ENCODE assay signal across 7 cellular contexts in genomic region chr22:40950888-40951794, GRCh38.
DNase-seq lines count a peak whose midpoint lies in the region; ATAC-seq and TF ChIP-seq lines count a peak whose summit lies in the region.

Gene RBX1 (plus strand): TSS chr22:40951378. CDS start chr22:40951399, 21 bp downstream.

- peak; percentile 71 for ATAC-seq in GM18508 (IDR thresholded peaks at IDR 0.05; ENCODE audit: insufficient read depth, unreplicated experiment)
- peak; percentile 74 for ATAC-seq in HG03025 (IDR thresholded peaks at IDR 0.05; ENCODE audit: low FRiP score, unreplicated experiment)

- H3K4me3 ChIP-seq in astrocyte of the spinal cord (ENCODE audit: low read depth, low read length): peak within 1 kb of the TSS; percentile 81

- DNase-seq in NCI-H2081 (lab: John Stamatoyannopoulos, UW) (peak; percentile 94 to 95), T1000 (lab: John Stamatoyannopoulos, UW) (peak; percentile 96), astrocyte of the spinal cord (ENCODE audit: low read depth, low spot score) (peak; percentile 99), hippocampal formation (lab: John Stamatoyannopoulos, UW) (peak; percentile 98), retina (peak; percentile 100)

- TF ChIP-seq CTCF in astrocyte of the spinal cord (IDR thresholded peaks at IDR 0.05; ENCODE audit: low read depth, low read length): no peak

- in situ Hi-C loops in astrocyte of the spinal cord (cut with HindIII; ENCODE audit: low sequenced_read_pairs): no loop called here

Comparison
In these comparisons a context has a peak if more than half of its experiments do, and no peak if none do; other contexts are left out.
1. Peak in every context shown above with its lines: DNase-seq, ATAC-seq and H3K4me3 ChIP-seq.